ENCODE assay signal across 8 cellular contexts in genomic region chr5:62412549-62413329, GRCh38. TPM values are rescaled to one million over a fixed set of nuclear protein-coding genes. Genes with fewer than 3 reads are reported as not detected.
DNase-seq lines count a peak whose midpoint lies in the region; ATAC-seq and TF ChIP-seq lines count a peak whose summit lies in the region.

TSS of gene IPO11 (plus strand) at chr5:62412763. CDS start at chr5:62437280, 24,517 bp downstream.

- H3K27ac Mint-ChIP-seq in activated naive CD4-positive, alpha-beta T cell treated with anti-CD3 and anti-CD28 coated beads, Interleukin-2, amount 50 U/mL, for 72 hours, result peak within 1 kb of the TSS; percentile 95 to 99

- peak; percentile 96 for ATAC-seq in HG02610 (IDR thresholded peaks at IDR 0.05; ENCODE audit: unreplicated experiment)
- ATAC-seq in activated naive CD4-positive, alpha-beta T cell treated with anti-CD3 and anti-CD28 coated beads, Interleukin-2, amount 50 U/mL, for 72 hours, result peak; percentile 94 to 97

- no peaks in the 10 kb centered on the region for H3K27me3 ChIP-seq in suprapubic skin

- no peaks in the 10 kb centered on the region for H3K36me3 ChIP-seq in suprapubic skin

- H3K4me3 ChIP-seq in GM08714 (ENCODE audit: low read length) (peak within 1 kb of the TSS; percentile 95), suprapubic skin (peak within 1 kb of the TSS; percentile 83)

- no peaks in the 10 kb centered on the region for H3K36me3 Mint-ChIP-seq in activated naive CD4-positive, alpha-beta T cell treated with anti-CD3 and anti-CD28 coated beads, Interleukin-2, amount 50 U/mL, for 72 hours

- H3K9me3 Mint-ChIP-seq in activated naive CD4-positive, alpha-beta T cell treated with anti-CD3 and anti-CD28 coated beads, Interleukin-2, amount 50 U/mL, for 72 hours, result no peaks in the 10 kb centered on the region

- no peak for TF ChIP-seq CTCF in suprapubic skin (IDR thresholded peaks at IDR 0.05)

- peaks cover 15% of the 10 kb centered on the region for H3K4me1 ChIP-seq in suprapubic skin

- no peak for TF ChIP-seq EP300 in suprapubic skin (IDR thresholded peaks at IDR 0.05)

- DNase-seq in NCI-H1092 treated with DMSO at 0.1 percent for 48 hours (lab: John Stamatoyannopoulos, UW), result peak; percentile 98
- peak; percentile 96 for DNase-seq in SKM-1 (lab: John Stamatoyannopoulos, UW; ENCODE audit: unreplicated experiment)
- peak; percentile 97 to 99 for DNase-seq in activated naive CD4-positive, alpha-beta T cell treated with anti-CD3 and anti-CD28 coated beads, Interleukin-2, amount 50 U/mL, for 72 hours (ENCODE audit: low spot score in 2 of 2)
- DNase-seq in globus pallidus (ENCODE audit: low spot score), result peak; percentile 99
- peak; percentile 65 to 100 (median 96) for DNase-seq in nucleus accumbens (lab: John Stamatoyannopoulos, UW)
- peak; percentile 98 to 99 for DNase-seq in suprapubic skin (ENCODE audit: low spot score in 2 of 2)

- H3K9me3 ChIP-seq in suprapubic skin, result no peaks in the 10 kb centered on the region

- TF ChIP-seq POLR2A in suprapubic skin (IDR thresholded peaks at IDR 0.05), result peak in 1 of 2 donors; percentile 24

- WGBS in suprapubic skin, result 0% methylated on average over 49 of the region's 66 CpGs

- peak within 1 kb of the TSS; percentile 69 for H3K27ac ChIP-seq in suprapubic skin

RNA-seq across cellular contexts. Expression of gene IPO11, which starts in this region (rescaled TPM):
- total RNA-seq in activated naive CD4-positive, alpha-beta T cell treated with anti-CD3 and anti-CD28 coated beads, Interleukin-2, amount 50 U/mL, for 72 hours, result 10 to 100 TPM; 46.2 to 49.9 TPM
- 10 to 100 TPM; 12.0 to 23.7 (median 20.8) TPM for total RNA-seq in suprapubic skin

Comparison
In these comparisons a context has a peak if more than half of its experiments do, and no peak if none do; other contexts are left out.
1. Peak in every context shown above with its lines: DNase-seq, ATAC-seq, H3K4me3 ChIP-seq and H3K27ac ChIP-seq.